Comparison of ENCODE assay signal across 16 cellular contexts in genomic region chr7:66558660-66559465, GRCh38.
DNase-seq lines count a peak whose midpoint lies in the region; ATAC-seq and TF ChIP-seq lines count a peak whose summit lies in the region.
"Had no signal": no experiment of that assay in that cellular context is flagged by ENCODE, and none has a peak within 500 bp of the region (broad histone marks: within the 10 kb centered on the region; RNA-seq: fewer than 3 reads in every experiment).

No MANE protein-coding gene starts in this region.

- peak; percentile 25 for DNase-seq in GM10266 (ENCODE audit: extremely low spot score)
- peak; percentile 67 for DNase-seq in M059J (ENCODE audit: low read depth)
- no peak for DNase-seq in central memory CD8-positive, alpha-beta T cell (ENCODE audit: low spot score in 2 of 2)
- DNase-seq in midbrain (lab: John Stamatoyannopoulos, UW), result peak; percentile 37
- DNase-seq in GM20000 (ENCODE audit: low spot score), result no peak
- no peak for DNase-seq in activated CD4-positive, alpha-beta memory T cell treated with anti-CD3 and anti-CD28 coated beads, Interleukin-2, amount 10 ng/mL, durations not matched to agents 7 days and 5 days
- no peak for DNase-seq in MCF 10A (ENCODE audit: unreplicated experiment)
- DNase-seq: activated CD4-positive, CD25-positive, alpha-beta regulatory T cell treated with anti-CD3 and anti-CD28 coated beads, Interleukin-2, amount 50 U/mL, for 72 hours; cerebellar nuclear complex; immature natural killer cell; natural killer cell; NCI-H1436 treated with DMSO at 0.1 percent for 48 hours; NCI-H748 treated with DMSO at 0.1 percent for 48 hours; thyroid gland had no signal

- H3K4me1 Mint-ChIP-seq in central memory CD8-positive, alpha-beta T cell, result no peaks in the 10 kb centered on the region
- H3K4me1 Mint-ChIP-seq in activated CD4-positive, alpha-beta memory T cell treated with anti-CD3 and anti-CD28 coated beads, Interleukin-2, amount 10 ng/mL, durations not matched to agents 7 days and 5 days, result peaks cover 6% of the 10 kb centered on the region
- no peaks in the 10 kb centered on the region for H3K4me1 Mint-ChIP-seq in MCF 10A (ENCODE audit: insufficient read depth, unreplicated experiment)

- H3K9me3 Mint-ChIP-seq in central memory CD8-positive, alpha-beta T cell, result no peaks in the 10 kb centered on the region
- no peaks in the 10 kb centered on the region for H3K9me3 Mint-ChIP-seq in activated CD4-positive, alpha-beta memory T cell treated with anti-CD3 and anti-CD28 coated beads, Interleukin-2, amount 10 ng/mL, durations not matched to agents 7 days and 5 days
- no peaks in the 10 kb centered on the region for H3K9me3 Mint-ChIP-seq in MCF 10A (ENCODE audit: unreplicated experiment)
- H3K9me3 Mint-ChIP-seq: activated T-helper 2 cell treated with anti-CD3 and anti-CD28 coated beads, Interferon-gamma antibody, Interleukin-2, Interleukin-4, amounts not matched to agents 10 μg/mL and 5 μg/mL and 100 μg/mL, durations not matched to agents 14 hours and 24 hours and 36 hours; immature natural killer cell; natural killer cell had no signal

- intact Hi-C loops in MCF 10A (cut with micrococcal nuclease), result loop anchor here (10.0 kb wide), 1 partner anchor 96 kb away; no protein-coding TSS in a partner anchor

- no TSS peak for BruUV-seq in MCF 10A (replicated peaks; lab: Mats Ljungman, UMichigan)

- no peaks in the 10 kb centered on the region for H3K27me3 Mint-ChIP-seq in central memory CD8-positive, alpha-beta T cell
- no peaks in the 10 kb centered on the region for H3K27me3 Mint-ChIP-seq in activated CD4-positive, alpha-beta memory T cell treated with anti-CD3 and anti-CD28 coated beads, Interleukin-2, amount 10 ng/mL, durations not matched to agents 7 days and 5 days
- no peaks in the 10 kb centered on the region for H3K27me3 Mint-ChIP-seq in MCF 10A (ENCODE audit: insufficient read depth, unreplicated experiment)

- peak overlapping the region; percentile 70 for H3K27ac Mint-ChIP-seq in central memory CD8-positive, alpha-beta T cell (ENCODE audit: low read depth)
- H3K27ac Mint-ChIP-seq in activated CD4-positive, alpha-beta memory T cell treated with anti-CD3 and anti-CD28 coated beads, Interleukin-2, amount 10 ng/mL, durations not matched to agents 7 days and 5 days, result no peak overlapping the region
- H3K27ac Mint-ChIP-seq in MCF 10A (ENCODE audit: low read depth, unreplicated experiment), result no peak overlapping the region
- H3K27ac Mint-ChIP-seq: activated T-helper 2 cell treated with anti-CD3 and anti-CD28 coated beads, Interferon-gamma antibody, Interleukin-2, Interleukin-4, amounts not matched to agents 10 μg/mL and 5 μg/mL and 100 μg/mL, durations not matched to agents 14 hours and 24 hours and 36 hours had no signal

- CTCF ChIA-PET in activated CD4-positive, alpha-beta memory T cell treated with anti-CD3 and anti-CD28 coated beads, Interleukin-2, amount 10 ng/mL, durations not matched to agents 7 days and 5 days (lab: Charles Lee), result interaction anchor here (1.9 kb wide), 2 partner anchors 14 to 68 kb away, joined by 6 to 8 read pairs; no protein-coding TSS in a partner anchor
- CTCF ChIA-PET in MCF 10A (lab: Yijun Ruan, JAX), result interaction anchor here (0.6 to 1.4 kb wide), 5 partner anchors 29 to 277 kb away, joined by 3 to 6 read pairs (median 3); no protein-coding TSS in a partner anchor

- POLR2A ChIA-PET in activated CD4-positive, alpha-beta memory T cell treated with anti-CD3 and anti-CD28 coated beads, Interleukin-2, amount 10 ng/mL, durations not matched to agents 7 days and 5 days (lab: Charles Lee), result interaction anchor here (1.1 to 1.3 kb wide), 3 partner anchors 65 to 96 kb away, joined by 3 to 5 read pairs (median 5); no protein-coding TSS in a partner anchor
- POLR2A ChIA-PET in MCF 10A (lab: Yijun Ruan, JAX), result interaction anchor here (2.0 kb wide), 1 partner anchor 96 kb away, joined by 6 read pairs; no protein-coding TSS in a partner anchor

- no peak overlapping the region for H3K4me3 Mint-ChIP-seq in central memory CD8-positive, alpha-beta T cell
- H3K4me3 Mint-ChIP-seq in activated CD4-positive, alpha-beta memory T cell treated with anti-CD3 and anti-CD28 coated beads, Interleukin-2, amount 10 ng/mL, durations not matched to agents 7 days and 5 days, result no peak overlapping the region
- H3K4me3 Mint-ChIP-seq in MCF 10A (ENCODE audit: unreplicated experiment), result no peak overlapping the region
- H3K4me3 Mint-ChIP-seq: immature natural killer cell, natural killer cell had no signal

- TF ChIP-seq CTCF in GM10266 (IDR thresholded peaks at IDR 0.05; ENCODE audit: control insufficient read depth, insufficient read depth, low read depth, missing control alignments) (no peak), GM20000 (IDR thresholded peaks at IDR 0.05; ENCODE audit: extremely low read depth, missing control alignments) (no peak), MCF 10A (IDR thresholded peaks at IDR 0.05; ENCODE audit: unreplicated experiment) (no peak)

- H3K36me3 Mint-ChIP-seq in central memory CD8-positive, alpha-beta T cell (ENCODE audit: insufficient read depth), result peaks cover 26% of the 10 kb centered on the region
- peaks cover 24% of the 10 kb centered on the region for H3K36me3 Mint-ChIP-seq in activated CD4-positive, alpha-beta memory T cell treated with anti-CD3 and anti-CD28 coated beads, Interleukin-2, amount 10 ng/mL, durations not matched to agents 7 days and 5 days (ENCODE audit: low read depth)
- peaks cover 61% of the 10 kb centered on the region for H3K36me3 Mint-ChIP-seq in MCF 10A (ENCODE audit: insufficient read depth, unreplicated experiment)
- H3K36me3 Mint-ChIP-seq: natural killer cell had no signal

- no peak for ATAC-seq in central memory CD8-positive, alpha-beta T cell (replicated peaks; ENCODE audit: extremely low read depth, poor library complexity, severe bottlenecking)
- no peak for ATAC-seq in GM18858 (IDR thresholded peaks at IDR 0.05; ENCODE audit: unreplicated experiment)

Comparison
In these comparisons a context has a peak if more than half of its experiments do, and no peak if none do; other contexts are left out.
1. DNase-seq: peak in GM10266 (single experiment), M059J (single experiment) and midbrain (single experiment); none in central memory CD8-positive, alpha-beta T cell (0 of 2), GM20000 (single experiment), activated CD4-positive, alpha-beta memory T cell treated with anti-CD3 and anti-CD28 coated beads, Interleukin-2, amount 10 ng/mL, durations not matched to agents 7 days and 5 days (single experiment) and MCF 10A (single experiment).